In the genomic region with DNA sequence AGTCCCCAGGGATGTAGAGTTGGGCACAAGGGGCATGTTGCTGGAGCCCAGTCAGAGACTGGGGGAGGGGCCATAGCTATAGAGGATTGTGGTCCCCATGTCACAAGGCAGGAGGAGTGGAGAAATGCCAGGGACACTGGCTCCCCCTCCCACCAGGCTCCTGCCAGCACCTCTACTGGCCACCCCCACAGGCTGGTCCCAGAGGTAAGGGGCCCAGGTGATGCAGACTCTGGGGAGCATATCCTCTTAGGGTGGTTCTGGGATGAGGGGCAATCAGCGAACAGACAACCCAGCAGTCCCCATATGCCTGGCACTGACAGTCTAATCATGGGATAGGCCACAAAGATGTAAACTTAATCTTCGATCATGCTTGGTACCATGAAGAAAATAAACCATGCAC, we compare ENCODE assay signal across 20 cellular contexts. TPM values are rescaled to one million over a fixed set of nuclear protein-coding genes. Genes with fewer than 3 reads are reported as not detected.
DNase-seq lines count a peak whose midpoint lies in the region; ATAC-seq, FAIRE-seq and TF ChIP-seq lines count a peak whose summit lies in the region.
"Had no signal": no experiment of that assay in that cellular context is flagged by ENCODE, and none has a peak within 500 bp of the region (broad histone marks: within the 10 kb centered on the region; RNA-seq: fewer than 3 reads in every experiment).

No MANE protein-coding gene starts in this region.

- H3K9me3 Mint-ChIP-seq in stimulated activated naive CD8-positive, alpha-beta T cell treated with anti-CD3 and anti-CD28 coated beads, Interleukin-15, amount 100 ng/mL, for 72 hours, result no peaks in the 10 kb centered on the region
- H3K9me3 Mint-ChIP-seq: CD8-positive, alpha-beta T cell had no signal

- H3K4me3 ChIP-seq in bronchial epithelial cell (ENCODE audit: low read depth, low read length) (no peak overlapping the region), neutrophil (ENCODE audit: low read depth in 1 of 2, low read length in 1 of 2) (no peak overlapping the region), vagina (no peak overlapping the region), H7 (ENCODE audit: insufficient read depth, low read depth, low read length) (no peak overlapping the region)
- H3K4me3 ChIP-seq: A549, BLaER1 had no signal

- no peak for TF ChIP-seq POLR2A in vagina (IDR thresholded peaks at IDR 0.05)

- intact Hi-C loops in vagina (cut with DNase I), result no loop called here

- H3K4me1 Mint-ChIP-seq in stimulated activated naive CD8-positive, alpha-beta T cell treated with anti-CD3 and anti-CD28 coated beads, Interleukin-15, amount 100 ng/mL, for 72 hours, result no peaks in the 10 kb centered on the region

- peak; percentile 18 for FAIRE-seq in bronchial epithelial cell (lab: Jason Lieb, UNC)
- FAIRE-seq: A549, GM12891, GM19239 had no signal

- H3K27ac Mint-ChIP-seq in stimulated activated naive CD8-positive, alpha-beta T cell treated with anti-CD3 and anti-CD28 coated beads, Interleukin-15, amount 100 ng/mL, for 72 hours, result peak overlapping the region in 1 of 2 donors; percentile 70
- H3K27ac Mint-ChIP-seq: CD8-positive, alpha-beta T cell had no signal

- H3K4me3 Mint-ChIP-seq in stimulated activated naive CD8-positive, alpha-beta T cell treated with anti-CD3 and anti-CD28 coated beads, Interleukin-15, amount 100 ng/mL, for 72 hours, result no peak overlapping the region
- H3K4me3 Mint-ChIP-seq: CD8-positive, alpha-beta T cell had no signal

- no peaks in the 10 kb centered on the region for H3K27me3 ChIP-seq in bronchial epithelial cell (ENCODE audit: control insufficient read depth, insufficient read depth, low read length)
- no peaks in the 10 kb centered on the region for H3K27me3 ChIP-seq in neutrophil
- no peaks in the 10 kb centered on the region for H3K27me3 ChIP-seq in vagina
- no peaks in the 10 kb centered on the region for H3K27me3 ChIP-seq in H7 (ENCODE audit: control insufficient read depth, insufficient read depth, low read length)
- H3K27me3 ChIP-seq: BLaER1 had no signal

- no peaks in the 10 kb centered on the region for H3K9me3 ChIP-seq in neutrophil
- H3K9me3 ChIP-seq in vagina, result no peaks in the 10 kb centered on the region
- H3K9me3 ChIP-seq: A549, BLaER1 had no signal

- H3K27ac ChIP-seq in neutrophil (peak overlapping the region; percentile 66), vagina (no peak overlapping the region)
- H3K27ac ChIP-seq: A549, BLaER1 had no signal

- H3K4me1 ChIP-seq in neutrophil (ENCODE audit: control insufficient read depth in 1 of 2, insufficient read depth in 1 of 2, low read depth in 1 of 2, low read length in 1 of 2) (peaks cover 37 to 41% of the 10 kb centered on the region in 2 experiments), vagina (no peaks in the 10 kb centered on the region)
- H3K4me1 ChIP-seq: A549, BLaER1 had no signal

- TF ChIP-seq CTCF in bronchial epithelial cell (IDR thresholded peaks at IDR 0.05; ENCODE audit: insufficient read depth, low read length, severe bottlenecking) (no peak), neutrophil (IDR thresholded peaks at IDR 0.05) (no peak), vagina (IDR thresholded peaks at IDR 0.05) (no peak)

- no peak for DNase-seq in stimulated activated naive CD8-positive, alpha-beta T cell treated with anti-CD3 and anti-CD28 coated beads, Interleukin-15, amount 100 ng/mL, for 72 hours
- no peak for DNase-seq in stimulated activated naive CD8-positive, alpha-beta T cell treated with anti-CD3 and anti-CD28 coated beads, Interleukin-15, Interleukin-2, amounts not matched to agents 100 U/mL and 50 U/mL, for 24 hours
- no peak for DNase-seq in bronchial epithelial cell (ENCODE audit: low read depth)
- peak; percentile 40 to 75 for DNase-seq in vagina (ENCODE audit: extremely low spot score in 2 of 2)
- no peak for DNase-seq in HUDEP-2 (lab: John Stamatoyannopoulos, UW; ENCODE audit: unreplicated experiment in 76 of 76)
- no peak for DNase-seq in AG20443 (ENCODE audit: low spot score)
- no peak for DNase-seq in H7
- DNase-seq: Calu3, DND-41, EL, HCEC 1CT had no signal

- no peaks in the 10 kb centered on the region for H3K27me3 Mint-ChIP-seq in stimulated activated naive CD8-positive, alpha-beta T cell treated with anti-CD3 and anti-CD28 coated beads, Interleukin-15, amount 100 ng/mL, for 72 hours

- H3K36me3 ChIP-seq in bronchial epithelial cell (ENCODE audit: control insufficient read depth, insufficient read depth, low read length), result no peaks in the 10 kb centered on the region
- no peaks in the 10 kb centered on the region for H3K36me3 ChIP-seq in neutrophil
- no peaks in the 10 kb centered on the region for H3K36me3 ChIP-seq in vagina
- H3K36me3 ChIP-seq in H7 (replicated peaks; ENCODE audit: control insufficient read depth, insufficient read depth, low read length), result no peaks in the 10 kb centered on the region
- H3K36me3 ChIP-seq: BLaER1 had no signal

- peak; percentile 20 for ATAC-seq in stimulated activated naive CD8-positive, alpha-beta T cell treated with anti-CD3 and anti-CD28 coated beads, Interleukin-15, amount 100 ng/mL, for 72 hours
- no peak for ATAC-seq in stimulated activated naive CD8-positive, alpha-beta T cell treated with anti-CD3 and anti-CD28 coated beads, Interleukin-15, Interleukin-2, amounts not matched to agents 100 U/mL and 50 U/mL, for 24 hours
- ATAC-seq: A549; CD8-positive, alpha-beta T cell had no signal

RNA-seq across cellular contexts. Expression of a gene that starts 21.2 kb away (rescaled TPM):
- total RNA-seq in bronchial epithelial cell (not detected in 2 replicates), vagina (not detected)
- total RNA-seq in H7 (2014; rRNA removed; shearing (Covaris generic)), result not detected in 2 replicates
- total RNA-seq: Calu3; CD8-positive, alpha-beta T cell; G401; H4; HT-29 had no signal

Comparison
In these comparisons a context has a peak if more than half of its experiments do, and no peak if none do; other contexts are left out.
1. DNase-seq: peak in vagina (2 of 2); none in stimulated activated naive CD8-positive, alpha-beta T cell treated with anti-CD3 and anti-CD28 coated beads, Interleukin-15, amount 100 ng/mL, for 72 hours (0 of 2), stimulated activated naive CD8-positive, alpha-beta T cell treated with anti-CD3 and anti-CD28 coated beads, Interleukin-15, Interleukin-2, amounts not matched to agents 100 U/mL and 50 U/mL, for 24 hours (single experiment), bronchial epithelial cell (single experiment), HUDEP-2 (0 of 76), AG20443 (single experiment) and H7 (single experiment).